ENCODE assay signal across 11 cellular contexts in the genomic region with DNA sequence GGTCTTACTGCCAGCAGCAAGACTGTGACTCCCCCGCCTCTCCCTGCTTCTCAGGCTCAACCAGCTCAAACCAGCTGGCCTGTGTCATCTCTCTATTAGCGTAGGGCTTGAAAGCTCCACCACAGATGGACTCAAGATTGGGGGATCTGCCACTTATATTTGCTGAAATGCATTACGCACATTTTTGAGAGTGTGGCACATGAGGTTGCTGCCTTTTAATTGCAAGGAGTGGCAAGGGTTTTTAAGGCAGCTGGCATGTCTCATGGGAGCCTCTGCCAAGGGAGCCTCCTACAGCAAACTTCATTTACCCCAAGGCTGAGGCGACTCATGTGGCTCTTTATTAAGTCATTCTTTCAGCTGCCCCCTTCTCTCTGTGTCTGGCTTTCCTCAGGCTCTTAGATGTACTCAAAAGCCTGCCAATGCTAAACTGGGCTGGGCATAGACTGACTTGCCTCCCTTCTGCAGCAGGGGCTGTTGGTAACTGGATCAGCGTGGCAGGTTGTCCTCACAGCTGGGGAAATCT.
DNase-seq lines count a peak whose midpoint lies in the region; ATAC-seq and TF ChIP-seq lines count a peak whose summit lies in the region.
"Had no signal": no experiment of that assay in that cellular context is flagged by ENCODE, and none has a peak within 500 bp of the region (broad histone marks: within the 10 kb centered on the region; RNA-seq: fewer than 3 reads in every experiment).

No MANE protein-coding gene starts in this region.

- peak in 1 of 2 experiments; percentile 85; a peak in 2 of 4 replicates for TF ChIP-seq EP300 in SK-N-SH (IDR thresholded peaks at IDR 0.05; ENCODE audit: borderline replicate concordance in 1 of 2, low read depth in 1 of 2, low read length in 1 of 2)

- no peaks in the 10 kb centered on the region for H3K4me1 Mint-ChIP-seq in activated CD8-positive, alpha-beta memory T cell treated with anti-CD3 and anti-CD28 coated beads, Interleukin-2, amount 10 ng/mL, durations not matched to agents 7 days and 5 days

- ATAC-seq in left lung: peak; percentile 66
- no peak for ATAC-seq in activated CD8-positive, alpha-beta memory T cell treated with anti-CD3 and anti-CD28 coated beads, Interleukin-2, amount 10 ng/mL, durations not matched to agents 7 days and 5 days
- no peak for ATAC-seq in GM18867 (IDR thresholded peaks at IDR 0.05; ENCODE audit: unreplicated experiment)

- H3K4me1 ChIP-seq in BLaER1: peaks cover 34% of the 10 kb centered on the region
- H3K4me1 ChIP-seq in SK-N-SH (ENCODE audit: control insufficient read depth in 1 of 2, insufficient read depth in 2 of 2, low read depth in 1 of 2, low read length in 1 of 2): peaks cover 0 to 28% of the 10 kb centered on the region in 2 experiments; a peak in 2 of 4 replicates
- peaks cover 0 to 5% of the 10 kb centered on the region in 2 donors for H3K4me1 ChIP-seq in left lung

- H3K36me3 ChIP-seq in BLaER1: no peaks in the 10 kb centered on the region
- no peaks in the 10 kb centered on the region for H3K36me3 ChIP-seq in SK-N-SH (replicated peaks in 1 of 2; ENCODE audit: control insufficient read depth in 1 of 2, insufficient read depth in 2 of 2, low read length in 1 of 2)
- no peaks in the 10 kb centered on the region for H3K36me3 ChIP-seq in left lung

- no peak overlapping the region for H2AFZ ChIP-seq in SK-N-SH (ENCODE audit: low read depth)

- peak; percentile 9; the same call in 1 of the 2 replicates for TF ChIP-seq RAD21 in SK-N-SH (IDR thresholded peaks at IDR 0.05; ENCODE audit: low read length)

- CTCF ChIA-PET in SK-N-SH (lab: Yijun Ruan, JAX): interaction anchor here (0.6 to 2.8 kb wide), 6 partner anchors 53 to 388 kb away, joined by 3 to 11 read pairs (median 4); no protein-coding TSS in a partner anchor
- CTCF ChIA-PET in activated CD8-positive, alpha-beta memory T cell treated with anti-CD3 and anti-CD28 coated beads, Interleukin-2, amount 10 ng/mL, durations not matched to agents 7 days and 5 days (lab: Charles Lee): no interaction called here

- H3K36me3 Mint-ChIP-seq in activated CD8-positive, alpha-beta memory T cell treated with anti-CD3 and anti-CD28 coated beads, Interleukin-2, amount 10 ng/mL, durations not matched to agents 7 days and 5 days: no peaks in the 10 kb centered on the region

- H3K4me3 ChIP-seq in BLaER1: no peak overlapping the region
- no peak overlapping the region for H3K4me3 ChIP-seq in SK-N-SH (ENCODE audit: low read depth in 2 of 2, low read length in 1 of 2)
- H3K4me3 ChIP-seq in left lung: no peak overlapping the region

- no peak overlapping the region for H3K27ac Mint-ChIP-seq in activated CD8-positive, alpha-beta memory T cell treated with anti-CD3 and anti-CD28 coated beads, Interleukin-2, amount 10 ng/mL, durations not matched to agents 7 days and 5 days

- H3F3A ChIP-seq in SK-N-SH (replicated peaks; ENCODE audit: insufficient read depth): no peaks in the 10 kb centered on the region

- no peak for TF ChIP-seq CTCF in SK-N-SH (IDR thresholded peaks at IDR 0.05)
- no peak for TF ChIP-seq CTCF in left lung (IDR thresholded peaks at IDR 0.05)

- H3K79me2 ChIP-seq in SK-N-SH (ENCODE audit: insufficient read depth): no peaks in the 10 kb centered on the region

- H3K9ac ChIP-seq in BLaER1 (peak overlapping the region; percentile 43; the same call in 1 of the 2 replicates), SK-N-SH (no peak overlapping the region)

- H3K9me2 ChIP-seq in SK-N-SH: no peaks in the 10 kb centered on the region

- intact Hi-C loops in left lung (cut with DNase I): no loop called here

- H3K4me2 ChIP-seq in BLaER1: peak overlapping the region; percentile 70
- no peak overlapping the region for H3K4me2 ChIP-seq in SK-N-SH

- H4K20me1 ChIP-seq in BLaER1 (no peaks in the 10 kb centered on the region), SK-N-SH (ENCODE audit: insufficient read depth) (no peaks in the 10 kb centered on the region)

- H3K27me3 ChIP-seq in BLaER1 (no peaks in the 10 kb centered on the region), SK-N-SH (ENCODE audit: insufficient read depth) (no peaks in the 10 kb centered on the region), left lung (no peaks in the 10 kb centered on the region)

- 9% methylated on average over 4 of the region's 5 CpGs for WGBS in SK-N-SH (ENCODE audit: low lambda C conversion rate)

- POLR2A ChIA-PET in SK-N-SH (lab: Yijun Ruan, JAX): interaction anchor here (0.7 to 1.4 kb wide), 4 partner anchors 160 to 609 kb away, joined by 3 to 7 read pairs (median 4); partner anchors contain the start of gene PUM3

- H3K27me3 Mint-ChIP-seq in activated CD8-positive, alpha-beta memory T cell treated with anti-CD3 and anti-CD28 coated beads, Interleukin-2, amount 10 ng/mL, durations not matched to agents 7 days and 5 days: peaks cover 10% of the 10 kb centered on the region

- peak; percentile 54 for DNase-seq in NCI-H1436 (lab: John Stamatoyannopoulos, UW)
- DNase-seq in SK-N-SH: peak; percentile 64
- DNase-seq in left lung: no peak
- no peak for DNase-seq in COLO668 (lab: John Stamatoyannopoulos, UW; ENCODE audit: unreplicated experiment)
- DNase-seq in activated CD8-positive, alpha-beta memory T cell treated with anti-CD3 and anti-CD28 coated beads, Interleukin-2, amount 10 ng/mL, durations not matched to agents 7 days and 5 days: no peak
- DNase-seq in nucleus accumbens (lab: John Stamatoyannopoulos, UW): no peak
- DNase-seq: activated effector memory CD4-positive, alpha-beta T cell treated with anti-CD3 and anti-CD28 coated beads, Interleukin-2, amount 50 U/mL, for 16 hours; AML-193; SIG-M5 had no signal

- H3K9me3 Mint-ChIP-seq in activated CD8-positive, alpha-beta memory T cell treated with anti-CD3 and anti-CD28 coated beads, Interleukin-2, amount 10 ng/mL, durations not matched to agents 7 days and 5 days (ENCODE audit: low read depth): no peaks in the 10 kb centered on the region

- no peak overlapping the region for H3K4me3 Mint-ChIP-seq in activated CD8-positive, alpha-beta memory T cell treated with anti-CD3 and anti-CD28 coated beads, Interleukin-2, amount 10 ng/mL, durations not matched to agents 7 days and 5 days

- peak overlapping the region; percentile 54 for H3K27ac ChIP-seq in BLaER1
- peak overlapping the region in 1 of 2 experiments; percentile 82; a peak in 2 of 4 replicates for H3K27ac ChIP-seq in SK-N-SH (ENCODE audit: low read depth in 2 of 2, low read length in 1 of 2)
- H3K27ac ChIP-seq in left lung: no peak overlapping the region

- H3K9me3 ChIP-seq in BLaER1: peaks cover 13% of the 10 kb centered on the region
- H3K9me3 ChIP-seq in SK-N-SH: no peaks in the 10 kb centered on the region
- no peaks in the 10 kb centered on the region for H3K9me3 ChIP-seq in left lung

TF ChIP-seq in SK-N-SH, 30 proteins besides CTCF, POLR2A, EP300 and RAD21:
- TF ChIP-seq CHD2 (IDR thresholded peaks at IDR 0.05; ENCODE audit: low read length, partially characterized antibody) (peak; percentile 80), YY1 (IDR thresholded peaks at IDR 0.05; ENCODE audit: low read depth) (no peak), MXI1 (IDR thresholded peaks at IDR 0.05; ENCODE audit: low read depth, low read length) (peak; percentile 69), MAX (IDR thresholded peaks at IDR 0.05; ENCODE audit: low read depth) (no peak), FOXJ3 (CRISPR knock-in tag; IDR thresholded peaks at IDR 0.05) (peak; percentile 79; the same call in 1 of the 2 replicates), JUND (IDR thresholded peaks at IDR 0.05) (no peak), MEF2A (IDR thresholded peaks at IDR 0.05; ENCODE audit: borderline replicate concordance, low read depth) (no peak), NFIC (IDR thresholded peaks at IDR 0.05; ENCODE audit: borderline replicate concordance) (no peak), GATA2 (CRISPR knock-in tag; IDR thresholded peaks at IDR 0.05) (peak; percentile 86), RCOR1 (IDR thresholded peaks at IDR 0.05; ENCODE audit: low read length) (peak; percentile 97), RFX5 (IDR thresholded peaks at IDR 0.05; ENCODE audit: low read length) (no peak), TEAD4 (IDR thresholded peaks at IDR 0.05; ENCODE audit: borderline replicate concordance, insufficient read depth) (no peak), SIN3A (IDR thresholded peaks at IDR 0.05; ENCODE audit: borderline replicate concordance, low read depth, low read length) (no peak)
- TF ChIP-seq, protein P1, sequence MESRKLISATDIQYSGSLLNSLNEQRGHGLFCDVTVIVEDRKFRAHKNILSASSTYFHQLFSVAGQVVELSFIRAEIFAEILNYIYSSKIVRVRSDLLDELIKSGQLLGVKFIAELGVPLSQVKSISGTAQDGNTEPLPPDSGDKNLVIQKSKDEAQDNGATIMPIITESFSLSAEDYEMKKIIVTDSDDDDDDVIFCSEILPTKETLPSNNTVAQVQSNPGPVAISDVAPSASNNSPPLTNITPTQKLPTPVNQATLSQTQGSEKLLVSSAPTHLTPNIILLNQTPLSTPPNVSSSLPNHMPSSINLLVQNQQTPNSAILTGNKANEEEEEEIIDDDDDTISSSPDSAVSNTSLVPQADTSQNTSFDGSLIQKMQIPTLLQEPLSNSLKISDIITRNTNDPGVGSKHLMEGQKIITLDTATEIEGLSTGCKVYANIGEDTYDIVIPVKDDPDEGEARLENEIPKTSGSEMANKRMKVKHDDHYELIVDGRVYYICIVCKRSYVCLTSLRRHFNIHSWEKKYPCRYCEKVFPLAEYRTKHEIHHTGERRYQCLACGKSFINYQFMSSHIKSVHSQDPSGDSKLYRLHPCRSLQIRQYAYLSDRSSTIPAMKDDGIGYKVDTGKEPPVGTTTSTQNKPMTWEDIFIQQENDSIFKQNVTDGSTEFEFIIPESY (IDR thresholded peaks at IDR 0.05; ENCODE audit: borderline replicate concordance, low read depth): no peak

Comparison
In these comparisons a context has a peak if more than half of its experiments do, and no peak if none do; other contexts are left out.
1. DNase-seq: peak in NCI-H1436 (single experiment) and SK-N-SH (single experiment); none in left lung (0 of 2), COLO668 (single experiment), activated CD8-positive, alpha-beta memory T cell treated with anti-CD3 and anti-CD28 coated beads, Interleukin-2, amount 10 ng/mL, durations not matched to agents 7 days and 5 days (single experiment) and nucleus accumbens (0 of 56).